In genomic region chr2:133130548-133131246, GRCh38 we compare ENCODE assay signal across 18 cellular contexts.
A peak's percentile ranks its signal among the peaks of the same experiment; 100 is the strongest.
DNase-seq lines count a peak whose midpoint lies in the region; ATAC-seq and TF ChIP-seq lines count a peak whose summit lies in the region.
"Had no signal": no experiment of that assay in that cellular context is flagged by ENCODE, and none has a peak within 500 bp of the region (broad histone marks: within the 10 kb centered on the region; RNA-seq: fewer than 3 reads in every experiment).

No MANE protein-coding gene starts in this region.

- 97% methylated on average over 3 of the region's 3 CpGs for WGBS in mammary epithelial cell (ENCODE audit: low coverage, missing lambda C conversion rate)
- WGBS in upper lobe of left lung, 2 donors = 70 to 85% methylated on average over 3 of the region's 3 CpGs

- H4K20me1 ChIP-seq in mammary epithelial cell (ENCODE audit: insufficient read depth, low read length) = no peaks in the 10 kb centered on the region
- H4K20me1 ChIP-seq in neural progenitor cell (ENCODE audit: low read depth) = no peaks in the 10 kb centered on the region

- TF ChIP-seq EP300 in upper lobe of left lung (IDR thresholded peaks at IDR 0.05) = no peak

- no peak for TF ChIP-seq POLR2A in breast epithelium (IDR thresholded peaks at IDR 0.05)
- no peak for TF ChIP-seq POLR2A in upper lobe of left lung (IDR thresholded peaks at IDR 0.05)

- H3K9ac ChIP-seq in mammary epithelial cell (ENCODE audit: insufficient read depth, low read length) (no peak overlapping the region), neural progenitor cell (no peak overlapping the region)

- intact Hi-C loops in mammary epithelial cell (cut with micrococcal nuclease) = no loop called here
- intact Hi-C loops in breast epithelium (cut with DNase I; ENCODE audit: low total_unique reads) = no loop called here

- BruUV-seq in mammary epithelial cell (replicated peaks; lab: Mats Ljungman, UMichigan) = no TSS peak

- H3K27me3 Mint-ChIP-seq in neural progenitor cell (ENCODE audit: insufficient read depth, low read depth) = no peaks in the 10 kb centered on the region
- H3K27me3 Mint-ChIP-seq: T-helper 17 cell had no signal

- H2AFZ ChIP-seq in mammary epithelial cell (ENCODE audit: low read depth, low read length) (no peak overlapping the region), neural progenitor cell (replicated peaks) (no peak overlapping the region)

- H3K27me3 ChIP-seq in mammary epithelial cell (ENCODE audit: insufficient read depth, low read length) (peaks cover 2% of the 10 kb centered on the region), breast epithelium (no peaks in the 10 kb centered on the region), neural progenitor cell (no peaks in the 10 kb centered on the region), upper lobe of left lung (no peaks in the 10 kb centered on the region)
- H3K27me3 ChIP-seq: stomach had no signal

- CTCF ChIA-PET in mammary epithelial cell (lab: Charles Lee; ENCODE audit: low non-redundant PET) = interaction anchor here (0.7 kb wide), 1 partner anchor 583 kb away, joined by 3 read pairs; no protein-coding TSS in a partner anchor

- H3K4me3 ChIP-seq in mammary epithelial cell (replicated peaks in 1 of 3; ENCODE audit: insufficient read depth in 1 of 3, low read depth in 2 of 3, low read length in 3 of 3) = no peak overlapping the region
- no peak overlapping the region for H3K4me3 ChIP-seq in breast epithelium
- H3K4me3 ChIP-seq in epithelial cell of esophagus (ENCODE audit: low read length) = no peak overlapping the region
- H3K4me3 ChIP-seq in neural progenitor cell = no peak overlapping the region
- H3K4me3 ChIP-seq in upper lobe of left lung = no peak overlapping the region
- H3K4me3 ChIP-seq: skin epidermis, stomach had no signal

- H3K4me1 Mint-ChIP-seq in neural progenitor cell = no peaks in the 10 kb centered on the region
- H3K4me1 Mint-ChIP-seq: T-helper 17 cell had no signal

- no peaks in the 10 kb centered on the region for H3K9me3 Mint-ChIP-seq in neural progenitor cell

- no peak overlapping the region for H3K27ac Mint-ChIP-seq in neural progenitor cell
- H3K27ac Mint-ChIP-seq: T-helper 17 cell had no signal

- H3K27ac ChIP-seq in mammary epithelial cell (ENCODE audit: insufficient read depth, low read depth, low read length) (no peak overlapping the region), breast epithelium (no peak overlapping the region), neural progenitor cell (no peak overlapping the region), upper lobe of left lung (no peak overlapping the region)
- H3K27ac ChIP-seq: skin epidermis, stomach had no signal

- ATAC-seq in upper lobe of left lung (ENCODE audit: low FRiP score in 2 of 2) = no peak
- ATAC-seq: activated T-cell treated with anti-CD3 and anti-CD28 coated beads, Interleukin-2, amount 50 U/mL, for 72 hours; T-helper 17 cell had no signal

- no peaks in the 10 kb centered on the region for H3K9me3 ChIP-seq in mammary epithelial cell (replicated peaks; ENCODE audit: insufficient read depth, low read length)
- H3K9me3 ChIP-seq in breast epithelium = no peaks in the 10 kb centered on the region
- H3K9me3 ChIP-seq in neural progenitor cell (ENCODE audit: low read depth) = no peaks in the 10 kb centered on the region
- H3K9me3 ChIP-seq in upper lobe of left lung = no peaks in the 10 kb centered on the region
- H3K9me3 ChIP-seq: stomach had no signal

- no peak overlapping the region for H3K4me3 Mint-ChIP-seq in neural progenitor cell
- H3K4me3 Mint-ChIP-seq: activated T-cell treated with anti-CD3 and anti-CD28 coated beads, Interleukin-2, amount 50 U/mL, for 72 hours; T-helper 17 cell had no signal

- dilution Hi-C loops in mammary epithelial cell (cut with HindIII; ENCODE audit: low sequenced_read_pairs) = no loop called here

- no peaks in the 10 kb centered on the region for H3F3A ChIP-seq in neural progenitor cell (ENCODE audit: low read depth)

- no peak for TF ChIP-seq CTCF in mammary epithelial cell (conservative IDR thresholded peaks at IDR 0.05 in 1 of 2, IDR thresholded peaks at IDR 0.05 in 1 of 2; ENCODE audit: extremely low read depth in 1 of 2, insufficient read depth in 1 of 2, low read depth in 1 of 2, low read length in 2 of 2)
- TF ChIP-seq CTCF in breast epithelium (IDR thresholded peaks at IDR 0.05) = no peak
- no peak for TF ChIP-seq CTCF in epithelial cell of esophagus (IDR thresholded peaks at IDR 0.05; ENCODE audit: insufficient read depth, low read depth, low read length, missing control alignments)
- TF ChIP-seq CTCF in neural progenitor cell (IDR thresholded peaks at IDR 0.05) = no peak
- no peak for TF ChIP-seq CTCF in upper lobe of left lung (IDR thresholded peaks at IDR 0.05)

- no peaks in the 10 kb centered on the region for H3K79me2 ChIP-seq in mammary epithelial cell (ENCODE audit: insufficient read depth, low read length)
- no peaks in the 10 kb centered on the region for H3K79me2 ChIP-seq in neural progenitor cell (ENCODE audit: low read depth)

- H3K4me2 ChIP-seq in mammary epithelial cell (ENCODE audit: insufficient read depth, low read depth, low read length) = no peak overlapping the region
- H3K4me2 ChIP-seq in neural progenitor cell = no peak overlapping the region

- peaks cover 1% of the 10 kb centered on the region for H3K36me3 Mint-ChIP-seq in neural progenitor cell

- H3K4me1 ChIP-seq in mammary epithelial cell (ENCODE audit: insufficient read depth, low read length) (no peaks in the 10 kb centered on the region), breast epithelium (no peaks in the 10 kb centered on the region), neural progenitor cell (no peaks in the 10 kb centered on the region), upper lobe of left lung (no peaks in the 10 kb centered on the region)
- H3K4me1 ChIP-seq: stomach had no signal

- DNase-seq in mammary epithelial cell (peak; percentile 21), breast epithelium (ENCODE audit: low spot score in 2 of 2) (no peak), OCI-M1 (lab: John Stamatoyannopoulos, UW) (peak; percentile 90), epithelial cell of esophagus (ENCODE audit: low read depth) (peak; percentile 20), neural progenitor cell (ENCODE audit: low spot score) (no peak), upper lobe of left lung (no peak), NCI-H128 (lab: John Stamatoyannopoulos, UW; ENCODE audit: unreplicated experiment) (no peak)
- no peak for DNase-seq in activated T-cell treated with anti-CD3 and anti-CD28 coated beads, Interleukin-2, amount 50 U/mL, for 48 hours
- DNase-seq: activated CD4-positive, alpha-beta T cell treated with anti-CD3 and anti-CD28 coated beads, Interleukin-2, amount 50 U/mL, for 1 hour; activated T-cell treated with anti-CD3 and anti-CD28 coated beads, Interleukin-2, amount 50 U/mL, for 72 hours; amygdala; cortex of kidney; NCI-H1436; NCI-H446 treated with DMSO at 0.1 percent for 48 hours; nucleus accumbens; stomach; T-helper 17 cell had no signal

- H3K36me3 ChIP-seq in mammary epithelial cell (ENCODE audit: insufficient read depth, low read length) = no peaks in the 10 kb centered on the region
- H3K36me3 ChIP-seq in breast epithelium = no peaks in the 10 kb centered on the region
- no peaks in the 10 kb centered on the region for H3K36me3 ChIP-seq in neural progenitor cell
- no peaks in the 10 kb centered on the region for H3K36me3 ChIP-seq in upper lobe of left lung
- H3K36me3 ChIP-seq: stomach had no signal

- in situ Hi-C loops in mammary epithelial cell (cut with MboI; ENCODE audit: low sequenced_read_pairs in 2 of 2) = no loop called here

Comparison
In these comparisons a context has a peak if more than half of its experiments do, and no peak if none do; other contexts are left out.
1. DNase-seq: peak in mammary epithelial cell (single experiment), OCI-M1 (single experiment) and epithelial cell of esophagus (single experiment); none in breast epithelium (0 of 2), neural progenitor cell (single experiment), activated T-cell treated with anti-CD3 and anti-CD28 coated beads, Interleukin-2, amount 50 U/mL, for 48 hours (0 of 2), upper lobe of left lung (0 of 2) and NCI-H128 (single experiment).